Comparison of ENCODE assay signal across 1 cellular context in genomic region chr3:125513490-125514115, GRCh38.
TF ChIP-seq lines count a peak whose summit lies in the region.

No MANE protein-coding gene starts in this region.

TF ChIP-seq in SK-N-SH treated with all-trans-retinoic acid at 6 μM for 48 hours, 23 proteins besides CTCF, POLR2A, EP300 and RAD21 (continued from another document):
- no peak for TF ChIP-seq CREB5 (CRISPR knock-in tag; IDR thresholded peaks at IDR 0.05; ENCODE audit: low read depth)
- no peak for TF ChIP-seq GLIS3 (CRISPR knock-in tag; IDR thresholded peaks at IDR 0.05)
TF ChIP-seq in SK-N-SH treated with all-trans-retinoic acid at 6 μM for 48 hours: peak in this region for 0.
